In genomic region chr11:130689222-130689908, GRCh38 we compare ENCODE assay signal across 23 cellular contexts.
A peak's percentile ranks its signal among the peaks of the same experiment; 100 is the strongest.
DNase-seq lines count a peak whose midpoint lies in the region; TF ChIP-seq lines count a peak whose summit lies in the region.
"Had no signal": no experiment of that assay in that cellular context is flagged by ENCODE, and none has a peak within 500 bp of the region (broad histone marks: within the 10 kb centered on the region; RNA-seq: fewer than 3 reads in every experiment).

No MANE protein-coding gene starts in this region.

- no TSS peak for BruUV-seq in A673 (replicated peaks; lab: Mats Ljungman, UMichigan)

- no peaks in the 10 kb centered on the region for H3K9me3 ChIP-seq in A673 (ENCODE audit: low read depth, low read length, poor library complexity, severe bottlenecking)
- no peaks in the 10 kb centered on the region for H3K9me3 ChIP-seq in adipocyte (ENCODE audit: control insufficient read depth, low read length)
- H3K9me3 ChIP-seq in mesenchymal stem cell (ENCODE audit: control insufficient read depth, low read length): peaks cover 15% of the 10 kb centered on the region
- H3K9me3 ChIP-seq: A549, lower lobe of right lung, ovary, thoracic aorta had no signal

- CTCF ChIA-PET in A673 (lab: Charles Lee): no interaction called here

- no peak overlapping the region for H3K18ac ChIP-seq in mesenchymal stem cell (ENCODE audit: low read depth in 1 of 2, low read length in 2 of 2)

- H4K8ac ChIP-seq in mesenchymal stem cell (ENCODE audit: low read length): no peak overlapping the region

- no peak overlapping the region for H2AFZ ChIP-seq in mesenchymal stem cell (ENCODE audit: low read depth, low read length)

- H3K4me3 ChIP-seq in A673 (ENCODE audit: low read depth, low read length, poor library complexity, severe bottlenecking): no peak overlapping the region
- no peak overlapping the region for H3K4me3 ChIP-seq in adipocyte (ENCODE audit: low read length)
- H3K4me3 ChIP-seq in coronary artery: no peak overlapping the region
- H3K4me3 ChIP-seq in mesenchymal stem cell (ENCODE audit: insufficient read depth in 1 of 2, low read depth in 1 of 2, low read length in 2 of 2): no peak overlapping the region
- H3K4me3 ChIP-seq: A549, lower lobe of right lung, ovary, thoracic aorta had no signal

- H3K27me3 ChIP-seq in A673 (replicated peaks; ENCODE audit: insufficient read depth, low read depth, low read length, poor library complexity) (no peaks in the 10 kb centered on the region), adipocyte (replicated peaks; ENCODE audit: control insufficient read depth, insufficient read depth, low read length) (no peaks in the 10 kb centered on the region), mesenchymal stem cell (ENCODE audit: control insufficient read depth in 1 of 2, insufficient read depth in 1 of 2, low read length in 2 of 2) (no peaks in the 10 kb centered on the region)
- H3K27me3 ChIP-seq: ovary had no signal

- no peak overlapping the region for H2BK15ac ChIP-seq in mesenchymal stem cell (ENCODE audit: low read depth, poor library complexity, severe bottlenecking)

- no peak overlapping the region for H2BK5ac ChIP-seq in mesenchymal stem cell (ENCODE audit: low read depth, low read length, poor library complexity, severe bottlenecking)

- no peaks in the 10 kb centered on the region for H3K4me1 ChIP-seq in A673 (ENCODE audit: insufficient read depth, low read length, poor library complexity, severe bottlenecking)
- peaks cover 9% of the 10 kb centered on the region for H3K4me1 ChIP-seq in adipocyte (ENCODE audit: control insufficient read depth, insufficient read depth, low read length)
- H3K4me1 ChIP-seq in mesenchymal stem cell (ENCODE audit: control insufficient read depth, insufficient read depth, low read depth, low read length): no peaks in the 10 kb centered on the region
- H3K4me1 ChIP-seq: A549, lower lobe of right lung had no signal

- WGBS in mesenchymal stem cell: 95% methylated on average over 3 of the region's 4 CpGs

- DNase-seq in A673 (ENCODE audit: low spot score) (peak; percentile 63), adipocyte (ENCODE audit: low read depth) (peak; percentile 44), coronary artery (ENCODE audit: low spot score) (no peak), mesenchymal stem cell (no peak), NOMO-1 (lab: John Stamatoyannopoulos, UW; ENCODE audit: unreplicated experiment in 2 of 2) (no peak), globus pallidus (ENCODE audit: low spot score) (no peak), DMS53 treated with DMSO at 0.1 percent for 48 hours (lab: John Stamatoyannopoulos, UW; ENCODE audit: unreplicated experiment) (no peak)
- no peak for DNase-seq in activated CD4-positive, alpha-beta T cell treated with anti-CD3 and anti-CD28 coated beads for 1 hour
- DNase-seq: activated CD4-positive, alpha-beta T cell treated with anti-CD3 and anti-CD28 coated beads for 36 hours; activated CD8-positive, alpha-beta T cell treated with anti-CD3 and anti-CD28 coated beads, Interleukin-2, amount 10 ng/mL, durations not matched to agents 7 days and 5 days; aorta; DMS 273 treated with DMSO at 0.1 percent for 48 hours; H7; kidney glomerular epithelial cell; lower lobe of right lung; natural killer cell; NCI-H146; NCI-H345; ovary; SIG-M5; stimulated activated CD8-positive, alpha-beta memory T cell treated with anti-CD3 and anti-CD28 coated beads, Interleukin-4, amount 100 ng/mL, for 48 hours had no signal

- H3K36me3 ChIP-seq in A673 (ENCODE audit: insufficient read depth, low read length, poor library complexity, severe bottlenecking): no peaks in the 10 kb centered on the region
- H3K36me3 ChIP-seq in adipocyte (ENCODE audit: control insufficient read depth, insufficient read depth, low read length, severe bottlenecking): no peaks in the 10 kb centered on the region
- H3K36me3 ChIP-seq in mesenchymal stem cell (ENCODE audit: control insufficient read depth in 1 of 2, insufficient read depth in 2 of 2, low read depth in 1 of 2, low read length in 2 of 2): no peaks in the 10 kb centered on the region
- H3K36me3 ChIP-seq: lower lobe of right lung, ovary, thoracic aorta had no signal

- no peak overlapping the region for H4K91ac ChIP-seq in mesenchymal stem cell (ENCODE audit: low read length)

- H2BK12ac ChIP-seq in mesenchymal stem cell (ENCODE audit: low read length in 2 of 2): no peak overlapping the region

- H3K14ac ChIP-seq in mesenchymal stem cell (ENCODE audit: low read length in 2 of 2): no peak overlapping the region

- H3K23ac ChIP-seq in mesenchymal stem cell (ENCODE audit: low read length in 2 of 2): no peak overlapping the region

- H2BK120ac ChIP-seq in mesenchymal stem cell (ENCODE audit: low read depth, low read length): no peak overlapping the region

- no peak overlapping the region for H3K4ac ChIP-seq in mesenchymal stem cell (ENCODE audit: low read depth in 1 of 2, low read length in 2 of 2)

- TF ChIP-seq CTCF in A673 (conservative IDR thresholded peaks at IDR 0.05; ENCODE audit: low read depth, low read length) (no peak), coronary artery (IDR thresholded peaks at IDR 0.05) (no peak)

- H3K4me2 ChIP-seq in mesenchymal stem cell (ENCODE audit: low read length, poor library complexity, severe bottlenecking): no peak overlapping the region
- H3K4me2 ChIP-seq: A549 had no signal

- POLR2A ChIA-PET in A673 (lab: Charles Lee; ENCODE audit: low non-redundant PET): no interaction called here

- H3K27ac ChIP-seq in A673 (ENCODE audit: low read depth, low read length, poor library complexity, severe bottlenecking): no peak overlapping the region
- peak overlapping the region; percentile 37 to 46 for H3K27ac ChIP-seq in coronary artery
- H3K27ac ChIP-seq in mesenchymal stem cell (ENCODE audit: low read length, poor library complexity, severe bottlenecking): no peak overlapping the region
- H3K27ac ChIP-seq: A549, lower lobe of right lung, ovary had no signal

- intact Hi-C loops in A673 (cut with micrococcal nuclease; ENCODE audit: unreplicated experiment): no loop called here

- H3K9ac ChIP-seq in adipocyte (ENCODE audit: low read length) (no peak overlapping the region), mesenchymal stem cell (ENCODE audit: low read length) (peak overlapping the region; percentile 18)

- no peak overlapping the region for H2AK5ac ChIP-seq in mesenchymal stem cell (ENCODE audit: low read length, severe bottlenecking)

- no peaks in the 10 kb centered on the region for H3K79me1 ChIP-seq in mesenchymal stem cell (replicated peaks; ENCODE audit: low read length, poor library complexity, severe bottlenecking)

Comparison
In these comparisons a context has a peak if more than half of its experiments do, and no peak if none do; other contexts are left out.
1. DNase-seq: peak in A673 (single experiment) and adipocyte (single experiment); none in coronary artery (single experiment), mesenchymal stem cell (single experiment), activated CD4-positive, alpha-beta T cell treated with anti-CD3 and anti-CD28 coated beads for 1 hour (single experiment), NOMO-1 (0 of 2), globus pallidus (single experiment) and DMS53 treated with DMSO at 0.1 percent for 48 hours (single experiment).
2. H3K27ac ChIP-seq: peak in coronary artery (2 of 2); none in A673 (single experiment) and mesenchymal stem cell (single experiment).